In the genomic region with DNA sequence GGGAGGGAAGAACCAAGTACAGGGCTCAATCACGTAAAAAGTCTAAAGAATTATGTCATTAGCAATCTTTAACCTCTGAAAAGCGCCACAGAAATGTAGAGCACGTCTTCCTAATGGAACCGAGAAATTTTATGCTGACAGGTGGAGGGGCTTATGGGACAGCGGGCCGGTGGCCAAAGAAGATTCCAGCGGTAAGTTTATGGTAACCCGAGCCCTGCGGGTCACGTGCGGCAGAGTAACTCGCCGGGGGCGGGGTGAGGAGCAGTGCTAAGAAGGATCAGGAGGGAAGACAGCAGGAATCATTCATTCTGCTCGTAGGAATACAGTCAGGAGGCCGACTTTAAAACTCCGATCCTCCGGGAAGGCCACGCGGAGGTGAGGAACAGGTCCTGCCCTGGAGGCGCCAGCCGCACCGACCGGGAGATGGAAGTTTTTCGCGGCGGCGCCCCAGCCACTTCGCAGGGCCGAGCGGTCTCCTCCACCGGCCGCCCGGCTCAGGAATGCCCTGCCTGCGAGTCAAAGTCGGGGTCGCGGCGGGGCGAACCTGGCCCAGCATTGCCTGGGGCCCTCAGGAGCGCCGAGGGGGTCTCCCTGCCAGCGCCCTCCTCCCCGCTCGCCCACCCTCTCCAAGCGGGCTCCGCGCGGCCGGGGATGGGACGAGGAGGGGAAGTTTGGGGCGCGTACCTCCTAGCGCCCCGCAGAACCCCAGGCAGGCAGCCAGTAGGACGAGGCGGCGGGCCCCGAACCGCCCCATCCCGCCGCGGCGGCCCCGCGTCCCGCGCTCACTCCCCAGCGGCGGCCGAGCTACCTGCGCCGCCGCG, we compare ENCODE assay signal across 8 cellular contexts.
DNase-seq lines count a peak whose midpoint lies in the region; TF ChIP-seq lines count a peak whose summit lies in the region.

No MANE protein-coding gene starts in this region.

- peak overlapping the region; percentile 40 for H3K27ac Mint-ChIP-seq in activated T-cell treated with anti-CD3 and anti-CD28 coated beads, Interleukin-2, amount 50 U/mL, for 24 hours

- no peaks in the 10 kb centered on the region for H3K36me3 Mint-ChIP-seq in activated T-cell treated with anti-CD3 and anti-CD28 coated beads, Interleukin-2, amount 50 U/mL, for 24 hours (ENCODE audit: low read depth)

- peak; percentile 42 for DNase-seq in activated T-cell treated with anti-CD3 and anti-CD28 coated beads, Interleukin-2, amount 50 U/mL, for 24 hours
- DNase-seq in activated T-cell treated with anti-CD3 and anti-CD28 coated beads, Interleukin-2, amount 50 U/mL, for 48 hours, result no peak
- DNase-seq in choroid plexus epithelial cell (ENCODE audit: low read depth) (peak; percentile 78), NCI-H1436 (lab: John Stamatoyannopoulos, UW) (no peak), HT-29 (ENCODE audit: low spot score) (no peak)
- DNase-seq in stimulated activated naive CD4-positive, alpha-beta T cell treated with Interleukin-2 at 50 U/mL for 16 hours (lab: John Stamatoyannopoulos, UW), result no peak

- H3K9ac ChIP-seq in liver (ENCODE audit: low read depth in 1 of 2, low read length in 2 of 2) (no peak overlapping the region), subcutaneous abdominal adipose tissue (ENCODE audit: low read length in 5 of 5) (peak overlapping the region in 4 of 5 donors; percentile 50 to 65 (median 56))

- H3K4me3 Mint-ChIP-seq in activated T-cell treated with anti-CD3 and anti-CD28 coated beads, Interleukin-2, amount 50 U/mL, for 24 hours, result peak overlapping the region; percentile 77

- TF ChIP-seq CTCF in choroid plexus epithelial cell (conservative IDR thresholded peaks at IDR 0.05; ENCODE audit: low read depth, low read length) (no peak), liver (IDR thresholded peaks at IDR 0.05; ENCODE audit: low read depth, low read length, missing input control) (no peak)

- no peaks in the 10 kb centered on the region for H3K9me3 Mint-ChIP-seq in activated T-cell treated with anti-CD3 and anti-CD28 coated beads, Interleukin-2, amount 50 U/mL, for 24 hours

- H3K9me3 ChIP-seq in liver (ENCODE audit: control insufficient read depth in 4 of 4, low read length in 3 of 4) (no peaks in the 10 kb centered on the region), subcutaneous abdominal adipose tissue (ENCODE audit: control insufficient read depth in 5 of 5, low read length in 5 of 5) (no peaks in the 10 kb centered on the region)

- H3K27me3 ChIP-seq in liver (ENCODE audit: control insufficient read depth in 4 of 4, insufficient read depth in 4 of 4, low read length in 3 of 4) (peaks cover 0 to 5% (median 0%) of the 10 kb centered on the region in 4 donors), subcutaneous abdominal adipose tissue (ENCODE audit: control insufficient read depth in 5 of 5, insufficient read depth in 4 of 5, low read length in 5 of 5) (peaks cover 0 to 9% (median 0%) of the 10 kb centered on the region in 5 donors)

- H3K36me3 ChIP-seq in liver (ENCODE audit: control insufficient read depth in 4 of 4, insufficient read depth in 3 of 4, low read depth in 1 of 4, low read length in 3 of 4) (no peaks in the 10 kb centered on the region), subcutaneous abdominal adipose tissue (ENCODE audit: control insufficient read depth in 5 of 5, insufficient read depth in 5 of 5, low read length in 5 of 5) (no peaks in the 10 kb centered on the region)

- H3K27ac ChIP-seq in liver (ENCODE audit: low read depth in 1 of 2, low read length in 2 of 2), result no peak overlapping the region
- no peak overlapping the region for H3K27ac ChIP-seq in subcutaneous abdominal adipose tissue (ENCODE audit: low read depth, low read length)

- WGBS in liver, result 6% methylated on average over 75 of the region's 75 CpGs

- H3K4me3 ChIP-seq in choroid plexus epithelial cell (ENCODE audit: low read depth, low read length) (peak overlapping the region; percentile 59), liver (ENCODE audit: low read depth in 1 of 3, low read length in 3 of 3) (peak overlapping the region in 2 of 3 donors; percentile 36 to 47), subcutaneous abdominal adipose tissue (ENCODE audit: low read depth in 1 of 5, low read length in 5 of 5) (peak overlapping the region; percentile 56 to 72 (median 68))

- TF ChIP-seq RAD21 in liver (IDR thresholded peaks at IDR 0.05), result no peak

- peaks cover 21% of the 10 kb centered on the region for H3K4me1 Mint-ChIP-seq in activated T-cell treated with anti-CD3 and anti-CD28 coated beads, Interleukin-2, amount 50 U/mL, for 24 hours (ENCODE audit: low read depth)

- H3K4me1 ChIP-seq in liver (ENCODE audit: control insufficient read depth in 4 of 4, insufficient read depth in 4 of 4, low read length in 3 of 4) (peaks cover 0 to 5% (median 3%) of the 10 kb centered on the region in 4 donors), subcutaneous abdominal adipose tissue (ENCODE audit: control insufficient read depth in 5 of 5, insufficient read depth in 5 of 5, low read length in 5 of 5) (peaks cover 0 to 14% (median 12%) of the 10 kb centered on the region in 5 donors)

- H3K27me3 Mint-ChIP-seq in activated T-cell treated with anti-CD3 and anti-CD28 coated beads, Interleukin-2, amount 50 U/mL, for 24 hours, result peaks cover 88% of the 10 kb centered on the region

TF ChIP-seq in liver, 16 proteins besides CTCF, POLR2A, EP300 and RAD21:
- TF ChIP-seq, protein P1, sequence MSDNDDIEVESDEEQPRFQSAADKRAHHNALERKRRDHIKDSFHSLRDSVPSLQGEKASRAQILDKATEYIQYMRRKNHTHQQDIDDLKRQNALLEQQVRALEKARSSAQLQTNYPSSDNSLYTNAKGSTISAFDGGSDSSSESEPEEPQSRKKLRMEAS (IDR thresholded peaks at IDR 0.05), result no peak
- TF ChIP-seq, protein P2, sequence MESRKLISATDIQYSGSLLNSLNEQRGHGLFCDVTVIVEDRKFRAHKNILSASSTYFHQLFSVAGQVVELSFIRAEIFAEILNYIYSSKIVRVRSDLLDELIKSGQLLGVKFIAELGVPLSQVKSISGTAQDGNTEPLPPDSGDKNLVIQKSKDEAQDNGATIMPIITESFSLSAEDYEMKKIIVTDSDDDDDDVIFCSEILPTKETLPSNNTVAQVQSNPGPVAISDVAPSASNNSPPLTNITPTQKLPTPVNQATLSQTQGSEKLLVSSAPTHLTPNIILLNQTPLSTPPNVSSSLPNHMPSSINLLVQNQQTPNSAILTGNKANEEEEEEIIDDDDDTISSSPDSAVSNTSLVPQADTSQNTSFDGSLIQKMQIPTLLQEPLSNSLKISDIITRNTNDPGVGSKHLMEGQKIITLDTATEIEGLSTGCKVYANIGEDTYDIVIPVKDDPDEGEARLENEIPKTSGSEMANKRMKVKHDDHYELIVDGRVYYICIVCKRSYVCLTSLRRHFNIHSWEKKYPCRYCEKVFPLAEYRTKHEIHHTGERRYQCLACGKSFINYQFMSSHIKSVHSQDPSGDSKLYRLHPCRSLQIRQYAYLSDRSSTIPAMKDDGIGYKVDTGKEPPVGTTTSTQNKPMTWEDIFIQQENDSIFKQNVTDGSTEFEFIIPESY (IDR thresholded peaks at IDR 0.05), result no peak
- no peak for TF ChIP-seq GABPA (IDR thresholded peaks at IDR 0.05 in 1 of 2, conservative IDR thresholded peaks at IDR 0.05 in 1 of 2)
- TF ChIP-seq TAF1 (conservative IDR thresholded peaks at IDR 0.05), result no peak
- TF ChIP-seq, protein P3, sequence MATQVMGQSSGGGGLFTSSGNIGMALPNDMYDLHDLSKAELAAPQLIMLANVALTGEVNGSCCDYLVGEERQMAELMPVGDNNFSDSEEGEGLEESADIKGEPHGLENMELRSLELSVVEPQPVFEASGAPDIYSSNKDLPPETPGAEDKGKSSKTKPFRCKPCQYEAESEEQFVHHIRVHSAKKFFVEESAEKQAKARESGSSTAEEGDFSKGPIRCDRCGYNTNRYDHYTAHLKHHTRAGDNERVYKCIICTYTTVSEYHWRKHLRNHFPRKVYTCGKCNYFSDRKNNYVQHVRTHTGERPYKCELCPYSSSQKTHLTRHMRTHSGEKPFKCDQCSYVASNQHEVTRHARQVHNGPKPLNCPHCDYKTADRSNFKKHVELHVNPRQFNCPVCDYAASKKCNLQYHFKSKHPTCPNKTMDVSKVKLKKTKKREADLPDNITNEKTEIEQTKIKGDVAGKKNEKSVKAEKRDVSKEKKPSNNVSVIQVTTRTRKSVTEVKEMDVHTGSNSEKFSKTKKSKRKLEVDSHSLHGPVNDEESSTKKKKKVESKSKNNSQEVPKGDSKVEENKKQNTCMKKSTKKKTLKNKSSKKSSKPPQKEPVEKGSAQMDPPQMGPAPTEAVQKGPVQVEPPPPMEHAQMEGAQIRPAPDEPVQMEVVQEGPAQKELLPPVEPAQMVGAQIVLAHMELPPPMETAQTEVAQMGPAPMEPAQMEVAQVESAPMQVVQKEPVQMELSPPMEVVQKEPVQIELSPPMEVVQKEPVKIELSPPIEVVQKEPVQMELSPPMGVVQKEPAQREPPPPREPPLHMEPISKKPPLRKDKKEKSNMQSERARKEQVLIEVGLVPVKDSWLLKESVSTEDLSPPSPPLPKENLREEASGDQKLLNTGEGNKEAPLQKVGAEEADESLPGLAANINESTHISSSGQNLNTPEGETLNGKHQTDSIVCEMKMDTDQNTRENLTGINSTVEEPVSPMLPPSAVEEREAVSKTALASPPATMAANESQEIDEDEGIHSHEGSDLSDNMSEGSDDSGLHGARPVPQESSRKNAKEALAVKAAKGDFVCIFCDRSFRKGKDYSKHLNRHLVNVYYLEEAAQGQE (IDR thresholded peaks at IDR 0.05), result no peak
- TF ChIP-seq YY1 (IDR thresholded peaks at IDR 0.05), result no peak
- no peak for TF ChIP-seq FOXA1 (IDR thresholded peaks at IDR 0.05)
- no peak for TF ChIP-seq HNF4A (conservative IDR thresholded peaks at IDR 0.05)
- no peak for TF ChIP-seq FOXA2 (IDR thresholded peaks at IDR 0.05)
- no peak for TF ChIP-seq SP1 (IDR thresholded peaks at IDR 0.05)
- no peak for TF ChIP-seq HNF4G (IDR thresholded peaks at IDR 0.05)
- TF ChIP-seq, protein P4, sequence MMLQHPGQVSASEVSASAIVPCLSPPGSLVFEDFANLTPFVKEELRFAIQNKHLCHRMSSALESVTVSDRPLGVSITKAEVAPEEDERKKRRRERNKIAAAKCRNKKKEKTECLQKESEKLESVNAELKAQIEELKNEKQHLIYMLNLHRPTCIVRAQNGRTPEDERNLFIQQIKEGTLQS (IDR thresholded peaks at IDR 0.05), result no peak
- no peak for TF ChIP-seq JUND (IDR thresholded peaks at IDR 0.05)
- TF ChIP-seq EGR1 (IDR thresholded peaks at IDR 0.05; ENCODE audit: low read depth in 2 of 2), result no peak
- TF ChIP-seq NR2F2 (IDR thresholded peaks at IDR 0.05), result no peak
- no peak for TF ChIP-seq RXRA (IDR thresholded peaks at IDR 0.05)
TF ChIP-seq in liver: peak in this region for 0.

Comparison
In these comparisons a context has a peak if more than half of its experiments do, and no peak if none do; other contexts are left out.
1. DNase-seq: peak in activated T-cell treated with anti-CD3 and anti-CD28 coated beads, Interleukin-2, amount 50 U/mL, for 24 hours (single experiment) and choroid plexus epithelial cell (single experiment); none in activated T-cell treated with anti-CD3 and anti-CD28 coated beads, Interleukin-2, amount 50 U/mL, for 48 hours (0 of 2), stimulated activated naive CD4-positive, alpha-beta T cell treated with Interleukin-2 at 50 U/mL for 16 hours (single experiment), NCI-H1436 (single experiment) and HT-29 (single experiment).
2. H3K9ac ChIP-seq: peak in subcutaneous abdominal adipose tissue (4 of 5); none in liver (0 of 2).
3. Peak in every context shown above with its lines, with median percentiles within 50 percentile points of each other: H3K4me3 ChIP-seq.